9 cellular contexts compared by ENCODE assay signal in the genomic region with DNA sequence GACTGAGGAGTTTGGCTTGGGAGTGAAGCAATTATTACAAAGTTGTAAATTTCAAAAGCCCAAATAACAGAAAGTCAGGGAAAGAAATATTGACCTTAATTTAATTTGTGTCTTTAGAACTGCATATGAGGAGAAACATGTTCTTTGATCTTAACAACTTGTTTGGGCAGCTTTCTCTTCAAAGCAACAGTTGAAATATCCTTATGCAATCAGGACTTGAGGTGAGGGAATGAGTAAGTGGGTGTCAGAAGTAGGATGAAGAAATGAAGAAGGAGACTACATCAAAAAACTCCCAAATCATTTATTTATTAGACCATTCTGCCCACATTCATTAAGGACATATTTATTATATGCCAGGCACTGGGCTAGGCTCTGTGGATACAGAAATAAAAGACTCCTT.
"Had no signal": no experiment of that assay in that cellular context is flagged by ENCODE, and none has a peak within 500 bp of the region (broad histone marks: within the 10 kb centered on the region; RNA-seq: fewer than 3 reads in every experiment).

No MANE protein-coding gene starts in this region.

- FAIRE-seq: H1, H54, HTR-8/SVneo, K562 had no signal

- ATAC-seq: GM23338, K562 had no signal

- H3K4me3 ChIP-seq: GM23338, K562 had no signal

- DNase-seq: H9, HCEC 1CT, HFFc6, IMR-90 had no signal
